In genomic region chr19:47240561-47240960, GRCh38 we compare ENCODE assay signal across 1 cellular context.
TF ChIP-seq lines count a peak whose summit lies in the region.

No MANE protein-coding gene starts in this region.

TF ChIP-seq in HEK293T, 16 proteins besides CTCF, POLR2A, EP300 and RAD21 (continued from another document):
- TF ChIP-seq ARNT (IDR thresholded peaks at IDR 0.05) (no peak), BHLHE40 (IDR thresholded peaks at IDR 0.05; ENCODE audit: borderline replicate concordance) (no peak), TARDBP (IDR thresholded peaks at IDR 0.05) (no peak), CTBP1 (IDR thresholded peaks at IDR 0.05; ENCODE audit: borderline replicate concordance) (no peak), ELF4 (IDR thresholded peaks at IDR 0.05) (no peak), FOXK2 (IDR thresholded peaks at IDR 0.05) (no peak), SP1 (IDR thresholded peaks at IDR 0.05) (no peak), ZNF384 (IDR thresholded peaks at IDR 0.05) (no peak)
TF ChIP-seq in HEK293T: peak in this region for 0.
